8 cellular contexts compared by ENCODE assay signal in the genomic region with DNA sequence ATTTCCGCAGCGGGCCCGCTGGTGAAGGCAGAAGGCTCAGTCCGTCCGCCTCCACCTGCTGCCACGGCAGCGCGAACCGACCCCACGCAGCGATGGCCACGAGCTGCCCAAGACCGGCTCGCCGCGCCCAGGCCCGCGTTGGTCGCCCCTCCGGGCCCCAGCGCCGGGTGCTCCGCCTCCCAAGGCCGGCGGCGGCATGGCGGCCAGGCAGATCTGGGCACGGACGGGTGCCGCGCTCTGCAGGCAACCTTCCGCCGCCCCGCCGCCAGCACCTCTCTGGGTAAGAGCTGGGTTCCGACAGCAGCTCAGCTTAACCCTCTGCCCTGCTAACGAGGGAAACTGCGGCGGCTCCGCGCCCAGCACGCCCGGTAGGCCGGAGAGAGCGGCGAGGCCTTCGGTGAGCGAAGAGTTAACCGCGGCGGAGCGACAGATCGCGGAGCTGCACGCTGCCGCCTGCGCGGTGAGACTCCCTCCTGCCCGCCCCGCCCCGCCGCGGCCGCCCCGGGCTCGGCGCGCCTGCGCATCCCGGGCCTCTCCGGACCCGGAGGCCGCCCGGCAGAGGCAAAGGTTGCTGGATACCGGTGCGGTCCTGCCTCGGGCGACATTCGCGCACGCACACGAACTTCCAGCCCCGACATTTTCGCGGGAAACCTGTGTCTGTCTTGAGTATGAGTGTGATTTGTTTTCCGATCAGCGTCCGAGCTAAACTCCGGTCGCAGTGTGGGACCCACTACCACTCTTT. TPM values are rescaled to one million over a fixed set of nuclear protein-coding genes. Genes with fewer than 3 reads are reported as not detected.
DNase-seq lines count a peak whose midpoint lies in the region; ATAC-seq lines count a peak whose summit lies in the region.

A gene (plus strand): TSS at position 177 of the 742 bp plus-strand sequence. CDS start 20 bp downstream, at position 197.

- peaks cover 15% of the 10 kb centered on the region for H3K4me1 ChIP-seq in CD4-positive, alpha-beta memory T cell (ENCODE audit: insufficient read depth, low read length)
- H3K4me1 ChIP-seq in mesodermal cell (ENCODE audit: control insufficient read depth, insufficient read depth, low read length, poor library complexity, severe bottlenecking), result peaks cover 4% of the 10 kb centered on the region

- 0% methylated on average over 64 to 72 of the region's 90 CpGs for WGBS in mesodermal cell (ENCODE audit: insufficient coverage in 2 of 2), 2 experiments

- POLR2A ChIA-PET in CD4-positive, alpha-beta memory T cell (lab: Charles Lee; ENCODE audit: partially characterized antibody), result interaction anchor here (0.8 to 1.7 kb wide), 9 partner anchors 8 to 512 kb away, joined by 3 to 13 read pairs (median 4); a partner anchor contains a TSS

- H3K9me3 Mint-ChIP-seq in CD4-positive, alpha-beta memory T cell, result peaks cover 0 to 7% (median 0%) of the 10 kb centered on the region in 8 donors
- no peaks in the 10 kb centered on the region for H3K9me3 Mint-ChIP-seq in effector memory CD8-positive, alpha-beta T cell

- H3K36me3 ChIP-seq in CD4-positive, alpha-beta memory T cell (ENCODE audit: insufficient read depth, low read length), result no peaks in the 10 kb centered on the region
- no peaks in the 10 kb centered on the region for H3K36me3 ChIP-seq in mesodermal cell (ENCODE audit: control insufficient read depth, insufficient read depth, low read length)

- H3K4me1 Mint-ChIP-seq in CD4-positive, alpha-beta memory T cell, result peaks cover 2 to 18% (median 12%) of the 10 kb centered on the region in 4 donors
- H3K4me1 Mint-ChIP-seq in effector memory CD8-positive, alpha-beta T cell (ENCODE audit: low read depth in 2 of 2), result peaks cover 5 to 7% of the 10 kb centered on the region in 2 donors

- peak within 1 kb of the TSS; percentile 44 for H3K27ac ChIP-seq in CD4-positive, alpha-beta memory T cell (ENCODE audit: low read depth, low read length)
- peak within 1 kb of the TSS; percentile 77 for H3K27ac ChIP-seq in mesodermal cell (ENCODE audit: low read depth, low read length, severe bottlenecking)

- H3K4me3 ChIP-seq in CD4-positive, alpha-beta memory T cell (ENCODE audit: low read length in 2 of 2), result peak within 1 kb of the TSS; percentile 26 to 75
- peak within 1 kb of the TSS; percentile 59 for H3K4me3 ChIP-seq in mesodermal cell (ENCODE audit: extremely low read depth, insufficient read depth, low read length, poor library complexity, severe bottlenecking)

- H3K4me3 Mint-ChIP-seq in CD4-positive, alpha-beta memory T cell, result peak within 1 kb of the TSS; percentile 87 to 93 (median 90)
- peak within 1 kb of the TSS; percentile 75 to 81 for H3K4me3 Mint-ChIP-seq in effector memory CD8-positive, alpha-beta T cell

- intact Hi-C loops in CD4-positive, alpha-beta memory T cell (cut with micrococcal nuclease), result loop anchor here (2.0 to 10.0 kb wide), 3 partner anchors 16 to 1032 kb away; a partner anchor contains a TSS

- H3K9me3 ChIP-seq in CD4-positive, alpha-beta memory T cell (ENCODE audit: control insufficient read depth in 1 of 2, low read length in 2 of 2), result no peaks in the 10 kb centered on the region
- H3K9me3 ChIP-seq in mesodermal cell (ENCODE audit: control insufficient read depth, low read length), result no peaks in the 10 kb centered on the region

- peaks cover 43% of the 10 kb centered on the region for H3K27me3 ChIP-seq in CD4-positive, alpha-beta memory T cell (ENCODE audit: insufficient read depth, low read length)

- H3K27me3 Mint-ChIP-seq in CD4-positive, alpha-beta memory T cell, result peaks cover 28 to 48% of the 10 kb centered on the region in 2 donors
- H3K27me3 Mint-ChIP-seq in effector memory CD8-positive, alpha-beta T cell, result peaks cover 49 to 50% of the 10 kb centered on the region in 2 donors

- H3K27ac Mint-ChIP-seq in CD4-positive, alpha-beta memory T cell, result peak within 1 kb of the TSS; percentile 30 to 85 (median 82)
- peak within 1 kb of the TSS in 1 of 2 donors; percentile 55 for H3K27ac Mint-ChIP-seq in effector memory CD8-positive, alpha-beta T cell

- peak; percentile 71 to 85 (median 76) for DNase-seq in CD4-positive, alpha-beta memory T cell
- DNase-seq in NCI-H82 treated with DMSO at 0.1 percent for 48 hours (lab: John Stamatoyannopoulos, UW; ENCODE audit: unreplicated experiment), result peak; percentile 64
- DNase-seq in activated CD8-positive, alpha-beta memory T cell treated with anti-CD3 and anti-CD28 coated beads for 1 hour (ENCODE audit: extremely low read depth in 1 of 2, low read depth in 1 of 2), result peak; percentile 20 to 65
- DNase-seq in effector memory CD8-positive, alpha-beta T cell, result peak; percentile 54 to 61 (median 61)
- DNase-seq in stimulated activated CD8-positive, alpha-beta memory T cell treated with anti-CD3 and anti-CD28 coated beads, Interleukin-15, amount 100 ng/mL, for 24 hours (ENCODE audit: low read depth), result peak; percentile 63

- ATAC-seq in GM19438 (IDR thresholded peaks at IDR 0.05; ENCODE audit: low read depth, unreplicated experiment) (peak; percentile 93), HG03565 (IDR thresholded peaks at IDR 0.05; ENCODE audit: unreplicated experiment) (peak; percentile 94)
- ATAC-seq in effector memory CD8-positive, alpha-beta T cell (replicated peaks), result peak; percentile 87

- peaks cover 0 to 2% of the 10 kb centered on the region in 2 donors for H3K36me3 Mint-ChIP-seq in CD4-positive, alpha-beta memory T cell
- peaks cover 6% of the 10 kb centered on the region for H3K36me3 Mint-ChIP-seq in effector memory CD8-positive, alpha-beta T cell (ENCODE audit: insufficient read depth)

- CTCF ChIA-PET in CD4-positive, alpha-beta memory T cell (lab: Charles Lee; ENCODE audit: partially characterized antibody), result interaction anchor here (0.7 to 1.8 kb wide), 5 partner anchors 12 to 376 kb away, joined by 3 to 8 read pairs (median 3); no protein-coding TSS in a partner anchor

RNA-seq across cellular contexts. Expression of the gene that starts here (rescaled TPM):
- total RNA-seq in CD4-positive, alpha-beta memory T cell, result not detected
- polyA plus RNA-seq in CD4-positive, alpha-beta memory T cell, result not detected
- polyA plus RNA-seq in mesodermal cell (2013, experiment 1 of 2), result 3.2 TPM
- polyA plus RNA-seq in mesodermal cell (2013, experiment 2 of 2), result 3.2 TPM

Comparison
In these comparisons a context has a peak if more than half of its experiments do, and no peak if none do; other contexts are left out.
1. Peak in every context shown above with its lines: DNase-seq, ATAC-seq, H3K4me3 ChIP-seq and H3K27ac ChIP-seq.
2. Peak in DNase-seq, H3K4me3 ChIP-seq and H3K27ac ChIP-seq in CD4-positive, alpha-beta memory T cell; RNA of the gene not detected or under 1 TPM.